ENCODE assay signal across 8 cellular contexts in the genomic region with DNA sequence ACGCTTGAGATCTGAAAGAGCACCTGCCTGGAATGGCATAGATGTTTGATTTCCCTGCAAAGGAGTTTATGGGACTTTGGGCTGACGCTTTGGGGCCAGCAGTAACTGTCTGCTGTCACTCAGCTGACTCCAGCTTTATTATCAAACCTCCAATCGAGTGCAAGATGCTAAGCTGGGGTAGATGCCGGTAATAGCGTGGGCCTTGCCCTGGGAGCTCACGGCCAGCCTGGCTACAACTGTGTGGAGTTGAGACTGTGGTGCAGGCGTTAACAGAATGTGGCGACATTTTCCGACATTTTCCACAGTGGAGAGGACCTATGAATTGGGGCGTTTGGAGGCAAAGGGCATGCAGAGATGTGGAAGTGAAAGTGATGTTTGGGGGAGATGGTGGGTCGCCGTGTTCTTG. TPM values are rescaled to one million over a fixed set of nuclear protein-coding genes. Genes with fewer than 3 reads are reported as not detected.
DNase-seq lines count a peak whose midpoint lies in the region; ATAC-seq, FAIRE-seq and TF ChIP-seq lines count a peak whose summit lies in the region.

No MANE protein-coding gene starts in this region.

- FAIRE-seq in astrocyte (lab: Jason Lieb, UNC) = no peak

- peaks cover 38% of the 10 kb centered on the region for H4K20me1 ChIP-seq in astrocyte (ENCODE audit: insufficient read depth, low read length)

- no peak for ATAC-seq in Right ventricle myocardium inferior
- ATAC-seq in left cardiac atrium = no peak
- no peak for ATAC-seq in lung (ENCODE audit: insufficient read depth, low FRiP score)
- ATAC-seq in HG02588 (IDR thresholded peaks at IDR 0.05; ENCODE audit: unreplicated experiment) = no peak
- ATAC-seq in HG03108 (IDR thresholded peaks at IDR 0.05; ENCODE audit: unreplicated experiment) = no peak

- no peaks in the 10 kb centered on the region for H3K27me3 ChIP-seq in astrocyte (ENCODE audit: insufficient read depth, low read length)
- no peaks in the 10 kb centered on the region for H3K27me3 ChIP-seq in lung (ENCODE audit: control insufficient read depth, insufficient read depth)

- peak overlapping the region; percentile 84 for H3K4me3 Mint-ChIP-seq in astrocyte (ENCODE audit: unreplicated experiment)

- H3K36me3 ChIP-seq in astrocyte (ENCODE audit: insufficient read depth, low read length) (no peaks in the 10 kb centered on the region), lung (ENCODE audit: control insufficient read depth in 2 of 2, insufficient read depth in 2 of 2, low read length in 2 of 2) (no peaks in the 10 kb centered on the region), urinary bladder (ENCODE audit: insufficient read depth) (no peaks in the 10 kb centered on the region)

- H3K9me3 Mint-ChIP-seq in astrocyte (ENCODE audit: unreplicated experiment) = no peaks in the 10 kb centered on the region

- WGBS in lung, 2 donors = 22 to 42% methylated on average over 12 of the region's 12 CpGs
- WGBS in urinary bladder = 63% methylated on average over 12 of the region's 12 CpGs

- no peak for TF ChIP-seq CTCF in astrocyte (IDR thresholded peaks at IDR 0.05; ENCODE audit: insufficient read depth, low read depth, low read length)
- no peak for TF ChIP-seq CTCF in lung (IDR thresholded peaks at IDR 0.05; ENCODE audit: control extremely low read depth, extremely low read depth)

- no peaks in the 10 kb centered on the region for H3K27me3 Mint-ChIP-seq in astrocyte (ENCODE audit: low read depth, unreplicated experiment)

- H3K4me2 ChIP-seq in astrocyte (ENCODE audit: low read length) = peak overlapping the region; percentile 86

- H3K4me3 ChIP-seq in astrocyte (ENCODE audit: insufficient read depth, low read depth, low read length) (peak overlapping the region; percentile 63), lung (peak overlapping the region; percentile 62), urinary bladder (ENCODE audit: low read depth, low read length) (peak overlapping the region; percentile 94)

- no peaks in the 10 kb centered on the region for H3K9me3 ChIP-seq in astrocyte (ENCODE audit: insufficient read depth, low read depth, low read length)
- H3K9me3 ChIP-seq in lung (ENCODE audit: control insufficient read depth in 2 of 2, insufficient read depth in 1 of 2, low read length in 1 of 2) = no peaks in the 10 kb centered on the region

- intact Hi-C loops in Right ventricle myocardium inferior (cut with DNase I) = no loop called here
- intact Hi-C loops in left cardiac atrium (cut with DNase I) = no loop called here

- H3K4me1 Mint-ChIP-seq in astrocyte (ENCODE audit: low read depth, unreplicated experiment) = peaks cover 29% of the 10 kb centered on the region

- DNase-seq in Right ventricle myocardium inferior (ENCODE audit: missing footprints) (peak; percentile 39), left cardiac atrium (no peak), astrocyte (ENCODE audit: low read depth) (no peak), lung (ENCODE audit: low spot score) (no peak), activated gamma-delta T cell (lab: John Stamatoyannopoulos, UW) (no peak)

- no peaks in the 10 kb centered on the region for H3K36me3 Mint-ChIP-seq in astrocyte (ENCODE audit: low read depth, unreplicated experiment)

- peaks cover 17% of the 10 kb centered on the region for H3K4me1 ChIP-seq in astrocyte (ENCODE audit: insufficient read depth, low read length)
- H3K4me1 ChIP-seq in lung (ENCODE audit: control insufficient read depth in 2 of 2, insufficient read depth in 2 of 2, low read length in 2 of 2) = peaks cover 2 to 19% of the 10 kb centered on the region in 2 donors
- no peaks in the 10 kb centered on the region for H3K4me1 ChIP-seq in urinary bladder (ENCODE audit: insufficient read depth)

- H3K9ac ChIP-seq in astrocyte (ENCODE audit: low read length) = peak overlapping the region; percentile 87

- peak overlapping the region; percentile 27 for H3K27ac Mint-ChIP-seq in astrocyte (ENCODE audit: unreplicated experiment)

- H2AFZ ChIP-seq in astrocyte (ENCODE audit: low read depth, low read length) = no peak overlapping the region

- peaks cover 19% of the 10 kb centered on the region for H3K79me2 ChIP-seq in astrocyte (ENCODE audit: insufficient read depth, low read length)

- H3K27ac ChIP-seq in astrocyte (ENCODE audit: low read depth, low read length) = no peak overlapping the region
- H3K27ac ChIP-seq in lung (ENCODE audit: low read depth in 1 of 2, low read length in 1 of 2) = peak overlapping the region in 1 of 2 donors; percentile 13
- H3K27ac ChIP-seq in urinary bladder (ENCODE audit: low read depth) = no peak overlapping the region

RNA-seq across cellular contexts. Expression of a gene that starts 1.3 kb away (rescaled TPM):
- total RNA-seq in Right ventricle myocardium inferior (13.5 TPM), left cardiac atrium (10 to 100 TPM; 18.4 to 19.8 TPM), astrocyte (18.5 and 22.0 TPM in 2 replicates), lung (10 to 100 TPM; 17.9 to 30.9 TPM), urinary bladder (3.6 TPM)
- polyA plus RNA-seq in lung (10 to 100 TPM; 14.7 to 15.7 TPM), urinary bladder (29.6 TPM)

RNA-seq across cellular contexts. Expression of a gene that starts 50.1 kb away (rescaled TPM):
- total RNA-seq in Right ventricle myocardium inferior (68.1 TPM), left cardiac atrium (10 to 100 TPM; 59.6 to 96.1 TPM), astrocyte (198 and 213 TPM in 2 replicates), lung (100 to 1,000 TPM; 102 to 133 TPM), urinary bladder (85.8 TPM)
- polyA plus RNA-seq in lung (10 to 100 TPM; 82.5 to 90.1 TPM), urinary bladder (97.7 TPM)
